In genomic region chr9:673264-673965, GRCh38 we compare ENCODE assay signal across 19 cellular contexts.
DNase-seq lines count a peak whose midpoint lies in the region; ATAC-seq, FAIRE-seq and TF ChIP-seq lines count a peak whose summit lies in the region.
"Had no signal": no experiment of that assay in that cellular context is flagged by ENCODE, and none has a peak within 500 bp of the region (broad histone marks: within the 10 kb centered on the region; RNA-seq: fewer than 3 reads in every experiment).

No MANE protein-coding gene starts in this region.

- 79% methylated on average over 9 of the region's 9 CpGs for WGBS in right cardiac atrium
- 87 to 91% methylated on average over 9 of the region's 9 CpGs for WGBS in sigmoid colon, 2 donors

- H3K36me3 ChIP-seq in HUES48 (ENCODE audit: control insufficient read depth, insufficient read depth, low read length): no peaks in the 10 kb centered on the region
- no peaks in the 10 kb centered on the region for H3K36me3 ChIP-seq in sigmoid colon
- H3K36me3 ChIP-seq: adrenal gland had no signal

- H3K27ac ChIP-seq in HUES48 (ENCODE audit: low read depth, low read length) (peak overlapping the region; percentile 79), right cardiac atrium (ENCODE audit: low read length) (peak overlapping the region; percentile 64), sigmoid colon (peak overlapping the region; percentile 61 to 77 (median 66))
- H3K27ac ChIP-seq: adrenal gland had no signal

- intact Hi-C loops in MCF 10A (cut with micrococcal nuclease) (no loop called here), right cardiac atrium (cut with DNase I) (no loop called here), sigmoid colon (cut with DNase I) (no loop called here)

- H3K4me3 Mint-ChIP-seq in MCF 10A (ENCODE audit: unreplicated experiment): no peak overlapping the region
- H3K4me3 Mint-ChIP-seq: activated CD4-positive, alpha-beta memory T cell treated with anti-CD3 and anti-CD28 coated beads for 36 hours; activated T-helper 17 cell treated with anti-CD3 and anti-CD28 coated beads, Interleukin-2, amount 50 U/mL, for 72 hours; B cell had no signal

- no peak for TF ChIP-seq EP300 in sigmoid colon (IDR thresholded peaks at IDR 0.05)

- FAIRE-seq in HTR-8/SVneo (lab: Jason Lieb, UNC): no peak

- H3K4me1 ChIP-seq in HUES48 (ENCODE audit: control insufficient read depth, insufficient read depth, low read length): peaks cover 37% of the 10 kb centered on the region
- H3K4me1 ChIP-seq in right cardiac atrium (ENCODE audit: control insufficient read depth, insufficient read depth, low read length): peaks cover 6% of the 10 kb centered on the region
- H3K4me1 ChIP-seq in sigmoid colon: peaks cover 0 to 38% (median 27%) of the 10 kb centered on the region in 4 donors

- POLR2A ChIA-PET in MCF 10A (lab: Yijun Ruan, JAX): interaction anchor here (0.5 to 5.9 kb wide), 11 partner anchors 9 to 144 kb away, joined by 3 to 79 read pairs (median 4); no protein-coding TSS in a partner anchor

- H3K9me3 Mint-ChIP-seq in MCF 10A (ENCODE audit: unreplicated experiment): peaks cover 22% of the 10 kb centered on the region
- H3K9me3 Mint-ChIP-seq in activated naive CD4-positive, alpha-beta T cell treated with anti-CD3 and anti-CD28 coated beads, Interleukin-2, amount 50 U/mL, for 72 hours: peaks cover 18 to 20% of the 10 kb centered on the region in 2 donors

- CTCF ChIA-PET in MCF 10A (lab: Yijun Ruan, JAX): interaction anchor here (0.6 to 1.4 kb wide), 6 partner anchors 9 to 104 kb away, joined by 3 to 5 read pairs (median 3); no protein-coding TSS in a partner anchor

- no TSS peak for BruUV-seq in MCF 10A (replicated peaks; lab: Mats Ljungman, UMichigan)

- H3K4me1 Mint-ChIP-seq in MCF 10A (ENCODE audit: insufficient read depth, unreplicated experiment): peaks cover 33% of the 10 kb centered on the region
- H3K4me1 Mint-ChIP-seq: activated T-helper 17 cell treated with anti-CD3 and anti-CD28 coated beads, Interleukin-2, amount 50 U/mL, for 72 hours had no signal

- H3K9me3 ChIP-seq in HUES48 (ENCODE audit: control insufficient read depth, insufficient read depth, low read length): no peaks in the 10 kb centered on the region
- no peaks in the 10 kb centered on the region for H3K9me3 ChIP-seq in right cardiac atrium (ENCODE audit: control insufficient read depth, low read length)
- peaks cover 0 to 3% (median 0%) of the 10 kb centered on the region in 4 donors for H3K9me3 ChIP-seq in sigmoid colon

- H3K27me3 ChIP-seq in HUES48 (ENCODE audit: control insufficient read depth, insufficient read depth, low read length): no peaks in the 10 kb centered on the region
- H3K27me3 ChIP-seq in right cardiac atrium (ENCODE audit: control insufficient read depth, insufficient read depth): no peaks in the 10 kb centered on the region
- H3K27me3 ChIP-seq in sigmoid colon: no peaks in the 10 kb centered on the region
- H3K27me3 ChIP-seq: adrenal gland had no signal

- H3K9ac ChIP-seq in HUES48 (ENCODE audit: low read depth, low read length): no peak overlapping the region

- no peak overlapping the region for H3K4me3 ChIP-seq in HUES48 (ENCODE audit: low read depth, low read length)
- no peak overlapping the region for H3K4me3 ChIP-seq in right cardiac atrium (ENCODE audit: low read length)
- H3K4me3 ChIP-seq in sigmoid colon: no peak overlapping the region
- H3K4me3 ChIP-seq: adrenal gland had no signal

- peak in 1 of 2 donors; percentile 28 for ATAC-seq in right cardiac atrium
- no peak for ATAC-seq in activated naive CD4-positive, alpha-beta T cell treated with anti-CD3 and anti-CD28 coated beads, Interleukin-2, amount 50 U/mL, for 72 hours
- ATAC-seq: activated T-helper 17 cell treated with anti-CD3 and anti-CD28 coated beads, Interleukin-2, amount 50 U/mL, for 72 hours had no signal

- no peak for TF ChIP-seq POLR2A in sigmoid colon (IDR thresholded peaks at IDR 0.05)

- peaks cover 13% of the 10 kb centered on the region for H3K36me3 Mint-ChIP-seq in MCF 10A (ENCODE audit: insufficient read depth, unreplicated experiment)
- peaks cover 20 to 22% of the 10 kb centered on the region in 2 donors for H3K36me3 Mint-ChIP-seq in activated naive CD4-positive, alpha-beta T cell treated with anti-CD3 and anti-CD28 coated beads, Interleukin-2, amount 50 U/mL, for 72 hours

- no peaks in the 10 kb centered on the region for H3K27me3 Mint-ChIP-seq in MCF 10A (ENCODE audit: insufficient read depth, unreplicated experiment)
- H3K27me3 Mint-ChIP-seq: activated CD4-positive, alpha-beta memory T cell treated with anti-CD3 and anti-CD28 coated beads for 36 hours had no signal

- TF ChIP-seq CTCF in MCF 10A (IDR thresholded peaks at IDR 0.05; ENCODE audit: unreplicated experiment) (no peak), sigmoid colon (IDR thresholded peaks at IDR 0.05) (no peak)

- DNase-seq in MCF 10A (ENCODE audit: unreplicated experiment) (peak; percentile 76), right cardiac atrium (peak in 1 of 3 donors; percentile 37), sigmoid colon (no peak), HTR-8/SVneo (ENCODE audit: insufficient read length, low spot score) (no peak), putamen (ENCODE audit: low spot score) (no peak)
- DNase-seq in activated naive CD4-positive, alpha-beta T cell treated with anti-CD3 and anti-CD28 coated beads, Interleukin-2, amount 50 U/mL, for 72 hours (ENCODE audit: low spot score in 2 of 2): no peak
- no peak for DNase-seq in activated CD8-positive, alpha-beta memory T cell treated with anti-CD3 and anti-CD28 coated beads for 24 hours
- DNase-seq: activated CD4-positive, alpha-beta memory T cell treated with anti-CD3 and anti-CD28 coated beads for 36 hours; adrenal gland; DMS 273 treated with DMSO at 0.1 percent for 48 hours; erythroblast; Karpas-422; left cardiac atrium; NCI-H1436; NCI-H446 treated with DMSO at 0.1 percent for 48 hours; posterior cingulate gyrus had no signal

- H3K27ac Mint-ChIP-seq in MCF 10A (ENCODE audit: low read depth, unreplicated experiment): peak overlapping the region; percentile 91
- no peak overlapping the region for H3K27ac Mint-ChIP-seq in activated naive CD4-positive, alpha-beta T cell treated with anti-CD3 and anti-CD28 coated beads, Interleukin-2, amount 50 U/mL, for 72 hours
- H3K27ac Mint-ChIP-seq: activated CD4-positive, alpha-beta memory T cell treated with anti-CD3 and anti-CD28 coated beads for 36 hours; activated T-helper 17 cell treated with anti-CD3 and anti-CD28 coated beads, Interleukin-2, amount 50 U/mL, for 72 hours; B cell had no signal
